In the genomic region with DNA sequence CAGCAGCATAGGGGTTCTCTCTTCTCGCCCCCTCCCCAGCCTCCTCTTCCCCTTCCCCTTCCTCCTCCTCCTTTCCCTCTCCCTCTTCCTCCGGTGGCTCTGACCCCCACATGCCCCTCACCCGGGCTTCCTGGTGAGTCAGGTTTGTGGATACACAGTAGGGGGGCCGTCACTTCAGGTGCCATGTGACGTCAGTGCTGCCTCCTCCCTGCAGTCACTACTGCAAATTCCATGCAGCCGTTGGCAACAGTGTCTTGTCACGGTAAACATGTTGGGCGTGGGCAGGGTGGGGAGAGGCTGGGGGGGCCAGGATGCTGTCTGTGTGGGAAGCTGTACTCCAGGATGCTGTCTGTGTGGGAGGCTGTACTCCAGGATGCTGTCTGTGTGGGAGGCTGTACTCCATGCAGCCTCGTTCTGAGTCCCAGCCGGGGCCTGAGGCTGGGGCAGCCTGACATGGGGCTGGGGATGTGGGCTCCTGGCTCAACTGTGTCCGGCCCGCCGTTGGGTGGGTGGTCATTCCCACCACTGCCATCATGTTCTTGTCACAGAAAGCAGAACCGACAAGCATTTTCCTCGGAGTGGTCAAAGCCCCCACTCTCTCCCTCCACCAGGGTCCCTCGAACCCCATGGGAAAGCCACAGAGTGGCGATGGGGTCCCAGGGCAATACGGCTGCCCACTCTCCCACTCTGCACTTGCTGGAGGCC, we compare ENCODE assay signal across 15 cellular contexts. TPM values are rescaled to one million over a fixed set of nuclear protein-coding genes. Genes with fewer than 3 reads are reported as not detected.
DNase-seq lines count a peak whose midpoint lies in the region; ATAC-seq and TF ChIP-seq lines count a peak whose summit lies in the region.
"Had no signal": no experiment of that assay in that cellular context is flagged by ENCODE, and none has a peak within 500 bp of the region (broad histone marks: within the 10 kb centered on the region; RNA-seq: fewer than 3 reads in every experiment).

No MANE protein-coding gene starts in this region.

- no peaks in the 10 kb centered on the region for H3K4me1 Mint-ChIP-seq in HFFc6 (ENCODE audit: low read depth)

- H3K36me3 ChIP-seq in adipocyte (ENCODE audit: control insufficient read depth, insufficient read depth, low read length, severe bottlenecking): no peaks in the 10 kb centered on the region
- H3K36me3 ChIP-seq in hepatocyte (replicated peaks; ENCODE audit: insufficient read depth, low read depth): no peaks in the 10 kb centered on the region
- H3K36me3 ChIP-seq: upper lobe of left lung had no signal

- no peak overlapping the region for H3K9ac ChIP-seq in adipocyte (ENCODE audit: low read length)

- H3K27me3 ChIP-seq in adipocyte (replicated peaks; ENCODE audit: control insufficient read depth, insufficient read depth, low read length) (peaks cover 12% of the 10 kb centered on the region), hepatocyte (no peaks in the 10 kb centered on the region)
- H3K27me3 ChIP-seq: upper lobe of left lung had no signal

- H3K27ac ChIP-seq in hepatocyte: no peak overlapping the region
- H3K27ac ChIP-seq: upper lobe of left lung had no signal

- H3K27ac Mint-ChIP-seq in HFFc6: no peak overlapping the region

- no peak overlapping the region for H3K4me2 ChIP-seq in hepatocyte

- H3K4me3 ChIP-seq in adipocyte (ENCODE audit: low read length) (no peak overlapping the region), hepatocyte (no peak overlapping the region)
- H3K4me3 ChIP-seq: upper lobe of left lung had no signal

- no peaks in the 10 kb centered on the region for H3K9me2 ChIP-seq in hepatocyte (replicated peaks; ENCODE audit: insufficient read depth)

- H4K20me1 ChIP-seq in hepatocyte (ENCODE audit: insufficient read depth, poor library complexity, severe bottlenecking): no peaks in the 10 kb centered on the region

- DNase-seq in A172 (ENCODE audit: low spot score) (peak; percentile 94), HFFc6 (peak; percentile 19), adipocyte (ENCODE audit: low read depth) (peak; percentile 2), hepatocyte (ENCODE audit: low spot score) (peak; percentile 62), hepatic stellate cell (ENCODE audit: low spot score) (no peak), activated gamma-delta T cell (lab: John Stamatoyannopoulos, UW) (no peak), NCI-H1436 (lab: John Stamatoyannopoulos, UW) (no peak)
- DNase-seq: activated CD4-positive, alpha-beta T cell treated with anti-CD3 and anti-CD28 coated beads, Interleukin-2, amount 50 U/mL, for 1 hour; NCI-H187; retina had no signal

- peaks cover 5% of the 10 kb centered on the region for H3K27me3 Mint-ChIP-seq in HFFc6 (ENCODE audit: insufficient read depth)

- H3K36me3 Mint-ChIP-seq in HFFc6 (ENCODE audit: low read depth): no peaks in the 10 kb centered on the region

- H3K4me3 Mint-ChIP-seq in HFFc6: no peak overlapping the region

- 73% methylated on average over 14 of the region's 18 CpGs for WGBS in hepatocyte (ENCODE audit: low lambda C conversion rate, missing lambda C conversion rate)

- no peak for TF ChIP-seq CTCF in HFFc6 (IDR thresholded peaks at IDR 0.05)
- TF ChIP-seq CTCF in hepatocyte (IDR thresholded peaks at IDR 0.05; ENCODE audit: poor library complexity): no peak

- peaks cover 11% of the 10 kb centered on the region for H3K4me1 ChIP-seq in adipocyte (ENCODE audit: control insufficient read depth, insufficient read depth, low read length)
- peaks cover 27% of the 10 kb centered on the region for H3K4me1 ChIP-seq in hepatocyte (ENCODE audit: insufficient read depth)

- H3K9me3 Mint-ChIP-seq in HFFc6: no peaks in the 10 kb centered on the region

- H3K79me2 ChIP-seq in hepatocyte: no peaks in the 10 kb centered on the region

- no peak for ATAC-seq in GM18867 (IDR thresholded peaks at IDR 0.05; ENCODE audit: unreplicated experiment)

- H2AFZ ChIP-seq in hepatocyte: no peak overlapping the region

- H3K9me3 ChIP-seq in adipocyte (ENCODE audit: control insufficient read depth, low read length): no peaks in the 10 kb centered on the region
- no peaks in the 10 kb centered on the region for H3K9me3 ChIP-seq in hepatocyte (ENCODE audit: low read depth)
- H3K9me3 ChIP-seq: upper lobe of left lung had no signal

RNA-seq across cellular contexts. Expression of gene MUC2, which starts 2.4 kb away (rescaled TPM):
- not detected in 2 replicates for total RNA-seq in A172 (2014; rRNA removed; shearing (Covaris generic))
- under 1 TPM in 1 of 6 experiments, not detected in 5; 0.24 TPM for total RNA-seq in HFFc6 (2021; fragmentation: NEBNext Ultra II Directional; extraction: Animal tissue kit (Norgen Biotek cat#: 25700))
- 6.7 and 18.2 TPM in 2 replicates for total RNA-seq in hepatocyte
- polyA plus RNA-seq in hepatocyte: 0.77 and 0.83 TPM in 2 replicates
- total RNA-seq: epithelial cell of proximal tubule, liver, SK-MEL-5 had no signal

RNA-seq across cellular contexts. Expression of gene MUC6, which starts 35.8 kb away (rescaled TPM):
- not detected in 2 replicates for total RNA-seq in A172 (2014; rRNA removed; shearing (Covaris generic))
- total RNA-seq in HFFc6 (2021; fragmentation: NEBNext Ultra II Directional; extraction: Animal tissue kit (Norgen Biotek cat#: 25700)): not detected
- total RNA-seq in hepatocyte: not detected in 2 replicates
- polyA plus RNA-seq in hepatocyte: not detected in 2 replicates
- total RNA-seq: epithelial cell of proximal tubule, SK-MEL-5 had no signal

Comparison
In these comparisons a context has a peak if more than half of its experiments do, and no peak if none do; other contexts are left out.
1. DNase-seq: peak in A172 (single experiment), HFFc6 (single experiment), adipocyte (single experiment) and hepatocyte (single experiment); none in hepatic stellate cell (single experiment), activated gamma-delta T cell (single experiment) and NCI-H1436 (single experiment).